Comparison of ENCODE assay signal across 16 cellular contexts in genomic region chr10:61157182-61157581, GRCh38.
"Had no signal": no experiment of that assay in that cellular context is flagged by ENCODE, and none has a peak within 500 bp of the region (broad histone marks: within the 10 kb centered on the region; RNA-seq: fewer than 3 reads in every experiment).

No MANE protein-coding gene starts in this region.

- H3K9me3 ChIP-seq: lower lobe of right lung, tibial nerve, vagina had no signal

- H3K4me1 ChIP-seq: foreskin keratinocyte, neural progenitor cell had no signal

- H3K27ac ChIP-seq: foreskin keratinocyte, lower lobe of right lung, neural progenitor cell, tibial nerve had no signal

- H3K9ac ChIP-seq: neural progenitor cell had no signal

- H3K4me2 ChIP-seq: neural progenitor cell had no signal

- DNase-seq: activated CD4-positive, alpha-beta T cell treated with anti-CD3 and anti-CD28 coated beads, Interleukin-2, amount 10 ng/mL, durations not matched to agents 7 days and 5 days; activated CD8-positive, alpha-beta memory T cell treated with anti-CD3 and anti-CD28 coated beads for 24 hours; activated naive CD8-positive, alpha-beta T cell treated with anti-CD3 and anti-CD28 coated beads for 36 hours; anterior cingulate cortex; endodermal cell; erythroblast; foreskin keratinocyte; immature natural killer cell; lower lobe of right lung; small intestine; stimulated activated CD4-positive, alpha-beta T cell treated with anti-CD3 and anti-CD28 coated beads, Interleukin-4, amount 100 ng/mL, for 24 hours; stimulated activated naive CD4-positive, alpha-beta T cell; substantia nigra had no signal

- H3K4me3 ChIP-seq: lower lobe of right lung, neural progenitor cell, tibial nerve, vagina had no signal

- H2AFZ ChIP-seq: neural progenitor cell had no signal

- H3K36me3 ChIP-seq: lower lobe of right lung, neural progenitor cell, tibial nerve, vagina had no signal

- H3K27me3 ChIP-seq: neural progenitor cell, tibial nerve, vagina had no signal

- ATAC-seq: foreskin keratinocyte, lower lobe of right lung had no signal
